11 cellular contexts compared by ENCODE assay signal in the genomic region with DNA sequence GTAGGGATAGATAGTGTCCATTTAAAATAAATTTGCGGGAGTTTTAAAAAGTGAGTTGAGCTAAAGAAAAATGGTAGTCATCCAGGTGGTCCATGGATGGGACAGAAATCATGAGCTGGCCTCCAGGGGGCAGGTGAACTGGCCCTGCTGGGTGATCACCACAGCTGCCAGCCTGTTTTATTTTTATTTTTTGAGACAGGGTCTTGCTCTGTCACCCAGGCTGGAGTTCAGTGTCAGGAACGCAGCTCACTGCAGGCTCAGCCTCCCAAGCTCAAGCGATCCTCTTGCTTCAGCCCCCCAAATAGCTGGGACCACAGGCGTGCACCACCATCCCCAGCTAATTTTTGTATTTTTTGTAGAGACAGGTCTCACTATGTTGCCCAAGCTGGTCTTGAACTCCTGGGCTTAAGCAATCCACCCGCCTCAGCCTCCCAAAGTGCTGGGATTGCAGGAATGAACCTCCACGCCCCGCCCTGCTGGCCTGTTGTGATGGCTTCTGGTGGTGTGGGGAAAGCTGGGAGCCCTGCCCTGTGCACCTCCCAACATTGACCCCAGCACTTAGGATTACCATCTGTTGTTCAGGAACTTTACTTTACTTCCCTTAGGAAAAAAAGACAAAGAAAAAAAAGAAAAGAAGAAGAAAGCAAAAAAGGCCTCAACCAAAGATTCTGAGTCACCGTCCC. TPM values are rescaled to one million over a fixed set of nuclear protein-coding genes. Genes with fewer than 3 reads are reported as not detected.
DNase-seq lines count a peak whose midpoint lies in the region; ATAC-seq and TF ChIP-seq lines count a peak whose summit lies in the region.
"Had no signal": no experiment of that assay in that cellular context is flagged by ENCODE, and none has a peak within 500 bp of the region (broad histone marks: within the 10 kb centered on the region; RNA-seq: fewer than 3 reads in every experiment).

No MANE protein-coding gene starts in this region.

- no peak for ATAC-seq in CD4-positive, CD25-positive, alpha-beta regulatory T cell (ENCODE audit: low read depth in 2 of 2)
- ATAC-seq in activated T-helper 17 cell treated with anti-CD3 and anti-CD28 coated beads, Interleukin-2, amount 50 U/mL, for 72 hours (replicated peaks), result no peak
- ATAC-seq in naive thymus-derived CD8-positive, alpha-beta T cell, result no peak

- H3K27ac ChIP-seq in CD4-positive, CD25-positive, alpha-beta regulatory T cell (ENCODE audit: insufficient read depth, low read length, poor library complexity, severe bottlenecking), result no peak overlapping the region
- H3K27ac ChIP-seq: SK-N-MC had no signal

- H3K4me1 ChIP-seq in CD4-positive, CD25-positive, alpha-beta regulatory T cell (ENCODE audit: control insufficient read depth, insufficient read depth, low read length, poor library complexity, severe bottlenecking), result no peaks in the 10 kb centered on the region

- TF ChIP-seq CTCF in GM12873 (IDR thresholded peaks at IDR 0.05; ENCODE audit: insufficient read depth, low read depth, low read length, missing control alignments), result peak; percentile 27

- POLR2A ChIA-PET in naive thymus-derived CD8-positive, alpha-beta T cell (lab: Charles Lee), result interaction anchor here (0.7 to 0.8 kb wide), 2 partner anchors 12 to 20 kb away, joined by 5 to 7 read pairs; no protein-coding TSS in a partner anchor

- no peaks in the 10 kb centered on the region for H3K27me3 ChIP-seq in CD4-positive, CD25-positive, alpha-beta regulatory T cell (ENCODE audit: control insufficient read depth, insufficient read depth, low read length)

- no peak overlapping the region for H3K4me3 Mint-ChIP-seq in CD4-positive, CD25-positive, alpha-beta regulatory T cell
- no peak overlapping the region for H3K4me3 Mint-ChIP-seq in activated T-helper 17 cell treated with anti-CD3 and anti-CD28 coated beads, Interleukin-2, amount 50 U/mL, for 72 hours
- no peak overlapping the region for H3K4me3 Mint-ChIP-seq in naive thymus-derived CD8-positive, alpha-beta T cell
- H3K4me3 Mint-ChIP-seq: CD4-positive, alpha-beta T cell had no signal

- no peak for DNase-seq in CD4-positive, CD25-positive, alpha-beta regulatory T cell
- DNase-seq in naive thymus-derived CD8-positive, alpha-beta T cell, result no peak
- DNase-seq in stimulated activated CD4-positive, alpha-beta T cell treated with anti-CD3 and anti-CD28 coated beads, Interleukin-1b, Interleukin-23, amount 100 ng/mL, for 48 hours, result no peak
- no peak for DNase-seq in occipital lobe (lab: John Stamatoyannopoulos, UW)
- no peak for DNase-seq in central memory CD4-positive, alpha-beta T cell
- DNase-seq: NCI-H1105, retina had no signal

- peaks cover 0 to 7% (median 0%) of the 10 kb centered on the region in 4 donors for H3K4me1 Mint-ChIP-seq in CD4-positive, CD25-positive, alpha-beta regulatory T cell
- no peaks in the 10 kb centered on the region for H3K4me1 Mint-ChIP-seq in activated T-helper 17 cell treated with anti-CD3 and anti-CD28 coated beads, Interleukin-2, amount 50 U/mL, for 72 hours
- peaks cover 0 to 6% (median 4%) of the 10 kb centered on the region in 4 donors for H3K4me1 Mint-ChIP-seq in naive thymus-derived CD8-positive, alpha-beta T cell

- H3K27me3 Mint-ChIP-seq in CD4-positive, CD25-positive, alpha-beta regulatory T cell, result peaks cover 4% of the 10 kb centered on the region
- no peaks in the 10 kb centered on the region for H3K27me3 Mint-ChIP-seq in activated T-helper 17 cell treated with anti-CD3 and anti-CD28 coated beads, Interleukin-2, amount 50 U/mL, for 72 hours
- no peaks in the 10 kb centered on the region for H3K27me3 Mint-ChIP-seq in naive thymus-derived CD8-positive, alpha-beta T cell
- H3K27me3 Mint-ChIP-seq: CD4-positive, alpha-beta T cell had no signal

- H3K9me3 Mint-ChIP-seq in CD4-positive, CD25-positive, alpha-beta regulatory T cell, result no peaks in the 10 kb centered on the region
- no peaks in the 10 kb centered on the region for H3K9me3 Mint-ChIP-seq in activated T-helper 17 cell treated with anti-CD3 and anti-CD28 coated beads, Interleukin-2, amount 50 U/mL, for 72 hours
- H3K9me3 Mint-ChIP-seq in naive thymus-derived CD8-positive, alpha-beta T cell, result no peaks in the 10 kb centered on the region
- H3K9me3 Mint-ChIP-seq: CD4-positive, alpha-beta T cell had no signal

- H3K36me3 ChIP-seq in CD4-positive, CD25-positive, alpha-beta regulatory T cell (ENCODE audit: control insufficient read depth, insufficient read depth, low read length), result peaks cover 90% of the 10 kb centered on the region

- peaks cover 53% of the 10 kb centered on the region for H3K36me3 Mint-ChIP-seq in CD4-positive, CD25-positive, alpha-beta regulatory T cell
- H3K36me3 Mint-ChIP-seq in activated T-helper 17 cell treated with anti-CD3 and anti-CD28 coated beads, Interleukin-2, amount 50 U/mL, for 72 hours (ENCODE audit: low read depth), result peaks cover 99% of the 10 kb centered on the region
- peaks cover 0 to 79% (median 13%) of the 10 kb centered on the region in 3 donors for H3K36me3 Mint-ChIP-seq in naive thymus-derived CD8-positive, alpha-beta T cell

- H3K27ac Mint-ChIP-seq in CD4-positive, CD25-positive, alpha-beta regulatory T cell, result peak overlapping the region in 2 of 3 donors; percentile 11 to 72
- peak overlapping the region; percentile 61 for H3K27ac Mint-ChIP-seq in activated T-helper 17 cell treated with anti-CD3 and anti-CD28 coated beads, Interleukin-2, amount 50 U/mL, for 72 hours
- H3K27ac Mint-ChIP-seq in naive thymus-derived CD8-positive, alpha-beta T cell, result peak overlapping the region in 8 of 10 donors; percentile 11 to 91 (median 63)

- H3K4me3 ChIP-seq in CD4-positive, CD25-positive, alpha-beta regulatory T cell (ENCODE audit: low read depth, low read length), result no peak overlapping the region
- H3K4me3 ChIP-seq: SK-N-MC had no signal

- H3K9me3 ChIP-seq in CD4-positive, CD25-positive, alpha-beta regulatory T cell (ENCODE audit: control insufficient read depth in 2 of 2, low read length in 2 of 2), result no peaks in the 10 kb centered on the region

RNA-seq across cellular contexts. Expression of a gene that starts 14.8 kb away (rescaled TPM):
- total RNA-seq in CD4-positive, CD25-positive, alpha-beta regulatory T cell, result 1,110 TPM
- 1,000 to 10,000 TPM in 1 of 4 donors, 100 to 1,000 TPM in 3; 664 to 1,266 (median 896) TPM for polyA plus RNA-seq in CD4-positive, CD25-positive, alpha-beta regulatory T cell
- total RNA-seq in activated T-helper 17 cell treated with anti-CD3 and anti-CD28 coated beads, Interleukin-2, amount 50 U/mL, for 72 hours, result 100 to 1,000 TPM; 265 to 629 TPM
- 100 to 1,000 TPM; 288 to 293 TPM for total RNA-seq in naive thymus-derived CD8-positive, alpha-beta T cell
- 100 to 1,000 TPM; 310 to 415 (median 407) TPM for polyA plus RNA-seq in naive thymus-derived CD8-positive, alpha-beta T cell
- total RNA-seq in occipital lobe, result 4.1 TPM

RNA-seq across cellular contexts. Expression of a gene that starts 40.4 kb away (rescaled TPM):
- total RNA-seq in CD4-positive, CD25-positive, alpha-beta regulatory T cell, result 58.3 TPM
- polyA plus RNA-seq in CD4-positive, CD25-positive, alpha-beta regulatory T cell, result 1 to 10 TPM; 2.7 to 5.6 (median 3.4) TPM
- 100 to 1,000 TPM in 1 of 2 donors, 10 to 100 TPM in 1; 55.3 to 117 TPM for total RNA-seq in activated T-helper 17 cell treated with anti-CD3 and anti-CD28 coated beads, Interleukin-2, amount 50 U/mL, for 72 hours
- 10 to 100 TPM; 61.5 to 64.6 TPM for total RNA-seq in naive thymus-derived CD8-positive, alpha-beta T cell
- 10 to 100 TPM in 1 of 3 donors, 1 to 10 TPM in 2; 1.8 to 24.7 (median 3.3) TPM for polyA plus RNA-seq in naive thymus-derived CD8-positive, alpha-beta T cell
- total RNA-seq in occipital lobe, result 13.6 TPM

RNA-seq across cellular contexts. Expression of a gene that starts 51.6 kb away (rescaled TPM):
- total RNA-seq in CD4-positive, CD25-positive, alpha-beta regulatory T cell, result 3,121 TPM
- 1,000 to 10,000 TPM; 4,928 to 8,871 (median 7,502) TPM for polyA plus RNA-seq in CD4-positive, CD25-positive, alpha-beta regulatory T cell
- 1,000 to 10,000 TPM; 2,772 to 2,939 TPM for total RNA-seq in activated T-helper 17 cell treated with anti-CD3 and anti-CD28 coated beads, Interleukin-2, amount 50 U/mL, for 72 hours
- 1,000 to 10,000 TPM; 5,539 to 5,586 TPM for total RNA-seq in naive thymus-derived CD8-positive, alpha-beta T cell
- over 10,000 TPM in 2 of 3 donors, 1,000 to 10,000 TPM in 1; 9,910 to 11,694 (median 11,598) TPM for polyA plus RNA-seq in naive thymus-derived CD8-positive, alpha-beta T cell
- total RNA-seq in occipital lobe, result 2,126 TPM

Comparison
In these comparisons a context has a peak if more than half of its experiments do, and no peak if none do; other contexts are left out.
1. RNA of a gene that starts 14.8 kb away (total RNA-seq): 1,110 TPM in CD4-positive, CD25-positive, alpha-beta regulatory T cell (single experiment), 265 to 629 TPM in activated T-helper 17 cell treated with anti-CD3 and anti-CD28 coated beads, Interleukin-2, amount 50 U/mL, for 72 hours and 288 to 293 TPM in naive thymus-derived CD8-positive, alpha-beta T cell; 4.1 TPM in occipital lobe (single experiment); every median in the first group is over 10 times any median in the second.
2. Peak in every context shown above with its lines, with median percentiles within 50 percentile points of each other: H3K27ac Mint-ChIP-seq.